1 cellular context compared by ENCODE assay signal in the genomic region with DNA sequence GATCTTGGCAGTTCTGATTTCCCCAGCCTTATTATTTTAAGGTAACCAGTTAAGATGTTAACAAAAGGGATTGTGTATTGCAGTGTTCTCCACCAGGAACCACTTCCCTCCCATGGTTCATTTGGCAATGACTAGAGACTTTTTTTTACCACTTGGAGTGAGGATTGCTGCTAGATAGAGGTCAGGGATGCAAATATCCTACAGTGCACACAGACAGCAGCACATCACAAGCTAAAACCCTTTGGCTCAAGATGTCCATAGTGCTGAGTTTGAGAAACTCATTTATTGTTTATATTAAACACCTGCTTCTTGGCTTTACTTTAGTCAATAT.
TF ChIP-seq lines count a peak whose summit lies in the region.

No MANE protein-coding gene starts in this region.

TF ChIP-seq in GM12878, 131 proteins besides CTCF, POLR2A, EP300 and RAD21 (continued from another document):
- no peak for TF ChIP-seq ZBTB33 (IDR thresholded peaks at IDR 0.05)
- TF ChIP-seq, protein P1, sequence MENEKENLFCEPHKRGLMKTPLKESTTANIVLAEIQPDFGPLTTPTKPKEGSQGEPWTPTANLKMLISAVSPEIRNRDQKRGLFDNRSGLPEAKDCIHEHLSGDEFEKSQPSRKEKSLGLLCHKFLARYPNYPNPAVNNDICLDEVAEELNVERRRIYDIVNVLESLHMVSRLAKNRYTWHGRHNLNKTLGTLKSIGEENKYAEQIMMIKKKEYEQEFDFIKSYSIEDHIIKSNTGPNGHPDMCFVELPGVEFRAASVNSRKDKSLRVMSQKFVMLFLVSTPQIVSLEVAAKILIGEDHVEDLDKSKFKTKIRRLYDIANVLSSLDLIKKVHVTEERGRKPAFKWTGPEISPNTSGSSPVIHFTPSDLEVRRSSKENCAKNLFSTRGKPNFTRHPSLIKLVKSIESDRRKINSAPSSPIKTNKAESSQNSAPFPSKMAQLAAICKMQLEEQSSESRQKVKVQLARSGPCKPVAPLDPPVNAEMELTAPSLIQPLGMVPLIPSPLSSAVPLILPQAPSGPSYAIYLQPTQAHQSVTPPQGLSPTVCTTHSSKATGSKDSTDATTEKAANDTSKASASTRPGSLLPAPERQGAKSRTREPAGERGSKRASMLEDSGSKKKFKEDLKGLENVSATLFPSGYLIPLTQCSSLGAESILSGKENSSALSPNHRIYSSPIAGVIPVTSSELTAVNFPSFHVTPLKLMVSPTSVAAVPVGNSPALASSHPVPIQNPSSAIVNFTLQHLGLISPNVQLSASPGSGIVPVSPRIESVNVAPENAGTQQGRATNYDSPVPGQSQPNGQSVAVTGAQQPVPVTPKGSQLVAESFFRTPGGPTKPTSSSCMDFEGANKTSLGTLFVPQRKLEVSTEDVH (IDR thresholded peaks at IDR 0.05; ENCODE audit: low read depth, partially characterized antibody), result no peak
